ENCODE assay signal across 15 cellular contexts in the genomic region with DNA sequence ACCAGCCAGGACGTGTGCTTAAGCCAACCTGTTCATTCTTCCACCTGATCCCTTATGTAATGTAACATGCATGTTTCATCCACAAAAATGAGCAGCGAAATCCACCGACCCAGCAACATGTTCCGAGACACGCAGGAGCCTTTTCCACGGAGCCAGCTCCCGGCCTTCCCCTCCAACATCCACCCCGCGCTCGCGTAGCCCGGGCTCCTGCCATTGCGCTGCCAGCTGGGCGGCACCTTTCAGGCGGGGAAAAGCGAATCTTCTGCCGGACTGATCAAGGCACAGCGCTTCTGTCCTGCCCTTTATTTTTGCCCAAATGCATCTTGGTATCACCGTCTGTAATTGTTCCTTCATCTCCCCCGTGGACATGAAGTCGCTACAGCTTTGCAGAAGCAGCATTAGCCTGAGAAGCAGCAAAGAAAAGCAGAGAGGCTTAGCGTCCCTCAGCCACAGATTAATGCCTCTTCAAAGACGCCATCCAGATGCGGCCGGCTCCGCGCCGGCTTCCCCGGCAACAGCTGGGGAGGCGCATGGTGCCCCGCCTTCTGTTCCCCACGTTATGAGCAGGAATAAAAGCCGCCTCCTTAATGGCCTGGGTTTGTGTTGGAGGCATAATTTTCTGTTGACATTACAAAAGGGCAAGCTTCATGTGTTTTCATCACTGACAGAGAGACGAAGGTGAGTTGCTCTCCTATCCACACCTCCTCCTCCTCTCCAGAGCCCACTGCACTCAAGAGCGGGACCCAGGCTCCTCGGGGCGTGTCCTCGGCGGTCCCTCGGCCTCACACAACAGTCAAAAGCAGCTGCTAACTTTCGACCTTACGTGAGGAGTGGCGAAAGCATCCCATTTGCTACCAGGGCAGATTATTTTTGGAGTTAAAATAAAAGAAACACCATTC.
"Had no signal": no experiment of that assay in that cellular context is flagged by ENCODE, and none has a peak within 500 bp of the region (broad histone marks: within the 10 kb centered on the region; RNA-seq: fewer than 3 reads in every experiment).

No MANE protein-coding gene starts in this region.

- ATAC-seq: left colon; left ventricle myocardium superior; natural killer cell treated with Interleukin-12 subunit alpha and Interleukin-12 subunit beta and Interleukin-15 and Interleukin-18, amount 100 ng/mL, for 72 hours; right lobe of liver; stimulated activated effector memory CD8-positive, alpha-beta T cell treated with anti-CD3 and anti-CD28 coated beads, Interleukin-12 subunit alpha, Interleukin-12 subunit beta, amount 100 ng/mL, for 72 hours; stimulated activated naive CD8-positive, alpha-beta T cell treated with anti-CD3 and anti-CD28 coated beads, Interleukin-15, Interleukin-2, amounts not matched to agents 100 U/mL and 50 U/mL, for 24 hours; upper lobe of right lung had no signal

- DNase-seq: erythroblast; foreskin melanocyte; head of caudate nucleus; left colon; left ventricle myocardium superior; mesenchymal stem cell; midbrain; right lobe of liver; stimulated activated CD4-positive, alpha-beta T cell treated with anti-CD3 and anti-CD28 coated beads, Interleukin-4, amount 100 ng/mL, for 1 hour; stimulated activated CD8-positive, alpha-beta memory T cell treated with anti-CD3 and anti-CD28 coated beads, Interleukin-4, amount 100 ng/mL, for 48 hours; stimulated activated naive CD8-positive, alpha-beta T cell treated with anti-CD3 and anti-CD28 coated beads, Interleukin-15, Interleukin-2, amounts not matched to agents 100 U/mL and 50 U/mL, for 24 hours; testis; upper lobe of right lung had no signal
